ENCODE assay signal across 8 cellular contexts in genomic region chr14:29927596-29928341, GRCh38. TPM values are rescaled to one million over a fixed set of nuclear protein-coding genes. Genes with fewer than 3 reads are reported as not detected.
A peak's percentile ranks its signal among the peaks of the same experiment; 100 is the strongest.
DNase-seq lines count a peak whose midpoint lies in the region; ATAC-seq, FAIRE-seq and TF ChIP-seq lines count a peak whose summit lies in the region.

Gene PRKD1, minus strand, starts transcription at chr14:29927847.

- no peaks in the 10 kb centered on the region for H3K36me3 Mint-ChIP-seq in T-helper 2 cell treated with Interferon-gamma antibody and Interleukin-4, amounts not matched to agents 5 μg/mL and 100 μg/mL, for 36 hours (ENCODE audit: low read depth)

- H3K4me3 ChIP-seq in colonic mucosa (peak within 1 kb of the TSS; percentile 48), small intestine (ENCODE audit: low read depth in 1 of 2, low read length in 2 of 2) (peak within 1 kb of the TSS; percentile 45 to 90)

- 3 to 7% (median 4%) methylated on average over 32 to 74 of the region's 75 CpGs for WGBS in small intestine, 3 donors

- H3K4me3 Mint-ChIP-seq in T-helper 2 cell treated with Interferon-gamma antibody and Interleukin-4, amounts not matched to agents 5 μg/mL and 100 μg/mL, for 36 hours = peak within 1 kb of the TSS; percentile 66

- H3K9me3 ChIP-seq in colonic mucosa (no peaks in the 10 kb centered on the region), small intestine (ENCODE audit: control insufficient read depth, low read depth) (no peaks in the 10 kb centered on the region)

- intact Hi-C loops in colonic mucosa (cut with DNase I) = no loop called here

- H3K27me3 ChIP-seq in colonic mucosa (no peaks in the 10 kb centered on the region), small intestine (ENCODE audit: control insufficient read depth in 2 of 2, insufficient read depth in 2 of 2, low read length in 2 of 2) (no peaks in the 10 kb centered on the region)

- no peaks in the 10 kb centered on the region for H3K36me3 ChIP-seq in colonic mucosa
- no peaks in the 10 kb centered on the region for H3K36me3 ChIP-seq in small intestine (ENCODE audit: control insufficient read depth in 2 of 2, insufficient read depth in 2 of 2, low read length in 2 of 2)

- H3K27ac Mint-ChIP-seq in T-helper 2 cell treated with Interferon-gamma antibody and Interleukin-4, amounts not matched to agents 5 μg/mL and 100 μg/mL, for 36 hours = no peak within 1 kb of the TSS

- ATAC-seq in HG02642 (IDR thresholded peaks at IDR 0.05; ENCODE audit: poor library complexity, unreplicated experiment) = peak; percentile 60

- peak; percentile 9 for TF ChIP-seq CTCF in colonic mucosa (IDR thresholded peaks at IDR 0.05)

- H3K9me3 Mint-ChIP-seq in T-helper 2 cell treated with Interferon-gamma antibody and Interleukin-4, amounts not matched to agents 5 μg/mL and 100 μg/mL, for 36 hours = no peaks in the 10 kb centered on the region

- peaks cover 26% of the 10 kb centered on the region for H3K27me3 Mint-ChIP-seq in T-helper 2 cell treated with Interferon-gamma antibody and Interleukin-4, amounts not matched to agents 5 μg/mL and 100 μg/mL, for 36 hours (ENCODE audit: low read depth)

- H3K9ac ChIP-seq in colonic mucosa (ENCODE audit: low read depth in 2 of 2, low read length in 2 of 2) = peak within 1 kb of the TSS in 1 of 2 donors; percentile 70

- no peak for DNase-seq in T-helper 2 cell treated with Interferon-gamma antibody and Interleukin-4, amounts not matched to agents 5 μg/mL and 100 μg/mL, for 36 hours (ENCODE audit: low spot score)
- no peak for DNase-seq in T-helper 2 cell
- peak; percentile 29 for DNase-seq in NCI-H526 treated with DMSO at 0.1 percent for 48 hours (lab: John Stamatoyannopoulos, UW)
- peak; percentile 48 for DNase-seq in colonic mucosa
- peak; percentile 54 for DNase-seq in kidney glomerular epithelial cell (lab: John Stamatoyannopoulos, UW)
- DNase-seq in small intestine = peak; percentile 39
- no peak for DNase-seq in OCI-M1 (lab: John Stamatoyannopoulos, UW)

- H3K4me1 ChIP-seq in colonic mucosa = peaks cover 3% of the 10 kb centered on the region
- H3K4me1 ChIP-seq in small intestine (ENCODE audit: control insufficient read depth in 2 of 2, insufficient read depth in 1 of 2, low read depth in 1 of 2, low read length in 1 of 2) = no peaks in the 10 kb centered on the region

- no peak for FAIRE-seq in small intestine (lab: Jason Lieb, UNC)

- H3K4me1 Mint-ChIP-seq in T-helper 2 cell treated with Interferon-gamma antibody and Interleukin-4, amounts not matched to agents 5 μg/mL and 100 μg/mL, for 36 hours (ENCODE audit: low read depth) = peaks cover 5% of the 10 kb centered on the region

- H3K27ac ChIP-seq in colonic mucosa (peak within 1 kb of the TSS; percentile 34), small intestine (ENCODE audit: low read depth in 1 of 2, low read length in 1 of 2) (peak within 1 kb of the TSS; percentile 41 to 54)

RNA-seq across cellular contexts. Expression of gene PRKD1, which starts in this region (rescaled TPM):
- total RNA-seq in colonic mucosa = 1 to 10 TPM; 1.0 to 2.8 TPM
- polyA plus RNA-seq in small intestine = 1 to 10 TPM; 1.9 to 2.7 (median 2.1) TPM

Comparison
In these comparisons a context has a peak if more than half of its experiments do, and no peak if none do; other contexts are left out.
1. DNase-seq: peak in NCI-H526 treated with DMSO at 0.1 percent for 48 hours (single experiment), colonic mucosa (single experiment), kidney glomerular epithelial cell (single experiment) and small intestine (single experiment); none in T-helper 2 cell treated with Interferon-gamma antibody and Interleukin-4, amounts not matched to agents 5 μg/mL and 100 μg/mL, for 36 hours (single experiment), T-helper 2 cell (0 of 5) and OCI-M1 (single experiment).